2 cellular contexts compared by ENCODE assay signal in the genomic region with DNA sequence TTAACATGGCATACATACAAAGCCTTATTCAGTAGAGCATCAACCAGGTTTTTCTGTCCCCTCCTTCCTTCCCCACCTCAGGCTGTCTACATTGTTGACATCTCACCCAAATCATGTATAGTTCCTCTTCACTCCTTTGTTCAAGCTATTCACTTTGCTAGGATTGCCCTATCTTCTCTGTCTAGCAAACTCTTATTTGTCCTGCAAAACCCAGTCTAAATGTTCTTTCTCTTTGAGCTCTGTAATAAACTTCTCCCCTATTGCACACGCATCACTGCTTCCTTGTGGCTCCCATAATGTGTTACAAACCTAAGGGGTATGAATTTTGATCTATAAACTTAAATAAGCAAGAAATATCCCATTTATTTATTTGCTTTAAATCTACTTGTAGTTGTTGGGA.
TF ChIP-seq lines count a peak whose summit lies in the region.

No MANE protein-coding gene starts in this region.

TF ChIP-seq in GM23338, 12 proteins besides CTCF, POLR2A, EP300 and RAD21 (continued from another document):
- TF ChIP-seq, protein P1, sequence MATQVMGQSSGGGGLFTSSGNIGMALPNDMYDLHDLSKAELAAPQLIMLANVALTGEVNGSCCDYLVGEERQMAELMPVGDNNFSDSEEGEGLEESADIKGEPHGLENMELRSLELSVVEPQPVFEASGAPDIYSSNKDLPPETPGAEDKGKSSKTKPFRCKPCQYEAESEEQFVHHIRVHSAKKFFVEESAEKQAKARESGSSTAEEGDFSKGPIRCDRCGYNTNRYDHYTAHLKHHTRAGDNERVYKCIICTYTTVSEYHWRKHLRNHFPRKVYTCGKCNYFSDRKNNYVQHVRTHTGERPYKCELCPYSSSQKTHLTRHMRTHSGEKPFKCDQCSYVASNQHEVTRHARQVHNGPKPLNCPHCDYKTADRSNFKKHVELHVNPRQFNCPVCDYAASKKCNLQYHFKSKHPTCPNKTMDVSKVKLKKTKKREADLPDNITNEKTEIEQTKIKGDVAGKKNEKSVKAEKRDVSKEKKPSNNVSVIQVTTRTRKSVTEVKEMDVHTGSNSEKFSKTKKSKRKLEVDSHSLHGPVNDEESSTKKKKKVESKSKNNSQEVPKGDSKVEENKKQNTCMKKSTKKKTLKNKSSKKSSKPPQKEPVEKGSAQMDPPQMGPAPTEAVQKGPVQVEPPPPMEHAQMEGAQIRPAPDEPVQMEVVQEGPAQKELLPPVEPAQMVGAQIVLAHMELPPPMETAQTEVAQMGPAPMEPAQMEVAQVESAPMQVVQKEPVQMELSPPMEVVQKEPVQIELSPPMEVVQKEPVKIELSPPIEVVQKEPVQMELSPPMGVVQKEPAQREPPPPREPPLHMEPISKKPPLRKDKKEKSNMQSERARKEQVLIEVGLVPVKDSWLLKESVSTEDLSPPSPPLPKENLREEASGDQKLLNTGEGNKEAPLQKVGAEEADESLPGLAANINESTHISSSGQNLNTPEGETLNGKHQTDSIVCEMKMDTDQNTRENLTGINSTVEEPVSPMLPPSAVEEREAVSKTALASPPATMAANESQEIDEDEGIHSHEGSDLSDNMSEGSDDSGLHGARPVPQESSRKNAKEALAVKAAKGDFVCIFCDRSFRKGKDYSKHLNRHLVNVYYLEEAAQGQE (IDR thresholded peaks at IDR 0.05; ENCODE audit: unreplicated experiment): no peak
- TF ChIP-seq EZH2 (IDR thresholded peaks at IDR 0.05; ENCODE audit: low read depth, unreplicated experiment) (no peak), ZNF331 (CRISPR knock-in tag; IDR thresholded peaks at IDR 0.05; ENCODE audit: low read depth) (no peak), STAT1 (IDR thresholded peaks at IDR 0.05; ENCODE audit: unreplicated experiment) (no peak), POLR2AphosphoS5 (IDR thresholded peaks at IDR 0.05; ENCODE audit: low read depth) (no peak), ZNF114 (CRISPR knock-in tag; IDR thresholded peaks at IDR 0.05) (no peak)
- TF ChIP-seq, protein P2, sequence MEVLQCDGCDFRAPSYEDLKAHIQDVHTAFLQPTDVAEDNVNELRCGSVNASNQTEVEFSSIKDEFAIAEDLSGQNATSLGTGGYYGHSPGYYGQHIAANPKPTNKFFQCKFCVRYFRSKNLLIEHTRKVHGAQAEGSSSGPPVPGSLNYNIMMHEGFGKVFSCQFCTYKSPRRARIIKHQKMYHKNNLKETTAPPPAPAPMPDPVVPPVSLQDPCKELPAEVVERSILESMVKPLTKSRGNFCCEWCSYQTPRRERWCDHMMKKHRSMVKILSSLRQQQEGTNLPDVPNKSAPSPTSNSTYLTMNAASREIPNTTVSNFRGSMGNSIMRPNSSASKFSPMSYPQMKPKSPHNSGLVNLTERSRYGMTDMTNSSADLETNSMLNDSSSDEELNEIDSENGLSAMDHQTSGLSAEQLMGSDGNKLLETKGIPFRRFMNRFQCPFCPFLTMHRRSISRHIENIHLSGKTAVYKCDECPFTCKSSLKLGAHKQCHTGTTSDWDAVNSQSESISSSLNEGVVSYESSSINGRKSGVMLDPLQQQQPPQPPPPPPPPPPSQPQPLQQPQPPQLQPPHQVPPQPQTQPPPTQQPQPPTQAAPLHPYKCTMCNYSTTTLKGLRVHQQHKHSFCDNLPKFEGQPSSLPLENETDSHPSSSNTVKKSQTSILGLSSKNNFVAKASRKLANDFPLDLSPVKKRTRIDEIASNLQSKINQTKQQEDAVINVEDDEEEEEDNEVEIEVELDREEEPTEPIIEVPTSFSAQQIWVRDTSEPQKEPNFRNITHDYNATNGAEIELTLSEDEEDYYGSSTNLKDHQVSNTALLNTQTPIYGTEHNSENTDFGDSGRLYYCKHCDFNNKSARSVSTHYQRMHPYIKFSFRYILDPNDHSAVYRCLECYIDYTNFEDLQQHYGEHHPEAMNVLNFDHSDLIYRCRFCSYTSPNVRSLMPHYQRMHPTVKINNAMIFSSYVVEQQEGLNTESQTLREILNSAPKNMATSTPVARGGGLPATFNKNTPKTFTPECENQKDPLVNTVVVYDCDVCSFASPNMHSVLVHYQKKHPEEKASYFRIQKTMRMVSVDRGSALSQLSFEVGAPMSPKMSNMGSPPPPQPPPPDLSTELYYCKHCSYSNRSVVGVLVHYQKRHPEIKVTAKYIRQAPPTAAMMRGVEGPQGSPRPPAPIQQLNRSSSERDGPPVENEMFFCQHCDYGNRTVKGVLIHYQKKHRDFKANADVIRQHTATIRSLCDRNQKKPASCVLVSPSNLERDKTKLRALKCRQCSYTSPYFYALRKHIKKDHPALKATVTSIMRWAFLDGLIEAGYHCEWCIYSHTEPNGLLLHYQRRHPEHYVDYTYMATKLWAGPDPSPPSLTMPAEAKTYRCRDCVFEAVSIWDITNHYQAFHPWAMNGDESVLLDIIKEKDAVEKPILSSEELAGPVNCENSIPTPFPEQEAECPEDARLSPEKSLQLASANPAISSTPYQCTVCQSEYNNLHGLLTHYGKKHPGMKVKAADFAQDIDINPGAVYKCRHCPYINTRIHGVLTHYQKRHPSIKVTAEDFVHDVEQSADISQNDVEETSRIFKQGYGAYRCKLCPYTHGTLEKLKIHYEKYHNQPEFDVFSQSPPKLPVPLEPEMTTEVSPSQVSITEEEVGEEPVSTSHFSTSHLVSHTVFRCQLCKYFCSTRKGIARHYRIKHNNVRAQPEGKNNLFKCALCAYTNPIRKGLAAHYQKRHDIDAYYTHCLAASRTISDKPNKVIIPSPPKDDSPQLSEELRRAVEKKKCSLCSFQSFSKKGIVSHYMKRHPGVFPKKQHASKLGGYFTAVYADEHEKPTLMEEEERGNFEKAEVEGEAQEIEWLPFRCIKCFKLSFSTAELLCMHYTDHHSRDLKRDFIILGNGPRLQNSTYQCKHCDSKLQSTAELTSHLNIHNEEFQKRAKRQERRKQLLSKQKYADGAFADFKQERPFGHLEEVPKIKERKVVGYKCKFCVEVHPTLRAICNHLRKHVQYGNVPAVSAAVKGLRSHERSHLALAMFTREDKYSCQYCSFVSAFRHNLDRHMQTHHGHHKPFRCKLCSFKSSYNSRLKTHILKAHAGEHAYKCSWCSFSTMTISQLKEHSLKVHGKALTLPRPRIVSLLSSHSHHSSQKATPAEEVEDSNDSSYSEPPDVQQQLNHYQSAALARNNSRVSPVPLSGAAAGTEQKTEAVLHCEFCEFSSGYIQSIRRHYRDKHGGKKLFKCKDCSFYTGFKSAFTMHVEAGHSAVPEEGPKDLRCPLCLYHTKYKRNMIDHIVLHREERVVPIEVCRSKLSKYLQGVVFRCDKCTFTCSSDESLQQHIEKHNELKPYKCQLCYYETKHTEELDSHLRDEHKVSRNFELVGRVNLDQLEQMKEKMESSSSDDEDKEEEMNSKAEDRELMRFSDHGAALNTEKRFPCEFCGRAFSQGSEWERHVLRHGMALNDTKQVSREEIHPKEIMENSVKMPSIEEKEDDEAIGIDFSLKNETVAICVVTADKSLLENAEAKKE (CRISPR knock-in tag; IDR thresholded peaks at IDR 0.05): no peak
- TF ChIP-seq, protein P3, sequence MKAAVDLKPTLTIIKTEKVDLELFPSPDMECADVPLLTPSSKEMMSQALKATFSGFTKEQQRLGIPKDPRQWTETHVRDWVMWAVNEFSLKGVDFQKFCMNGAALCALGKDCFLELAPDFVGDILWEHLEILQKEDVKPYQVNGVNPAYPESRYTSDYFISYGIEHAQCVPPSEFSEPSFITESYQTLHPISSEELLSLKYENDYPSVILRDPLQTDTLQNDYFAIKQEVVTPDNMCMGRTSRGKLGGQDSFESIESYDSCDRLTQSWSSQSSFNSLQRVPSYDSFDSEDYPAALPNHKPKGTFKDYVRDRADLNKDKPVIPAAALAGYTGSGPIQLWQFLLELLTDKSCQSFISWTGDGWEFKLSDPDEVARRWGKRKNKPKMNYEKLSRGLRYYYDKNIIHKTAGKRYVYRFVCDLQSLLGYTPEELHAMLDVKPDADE (IDR thresholded peaks at IDR 0.05): no peak
TF ChIP-seq in GM23338: peak in this region for 0.

TF ChIP-seq in IMR-90, 13 proteins besides CTCF, POLR2A, EP300 and RAD21 (continued from another document):
- TF ChIP-seq, protein P4, sequence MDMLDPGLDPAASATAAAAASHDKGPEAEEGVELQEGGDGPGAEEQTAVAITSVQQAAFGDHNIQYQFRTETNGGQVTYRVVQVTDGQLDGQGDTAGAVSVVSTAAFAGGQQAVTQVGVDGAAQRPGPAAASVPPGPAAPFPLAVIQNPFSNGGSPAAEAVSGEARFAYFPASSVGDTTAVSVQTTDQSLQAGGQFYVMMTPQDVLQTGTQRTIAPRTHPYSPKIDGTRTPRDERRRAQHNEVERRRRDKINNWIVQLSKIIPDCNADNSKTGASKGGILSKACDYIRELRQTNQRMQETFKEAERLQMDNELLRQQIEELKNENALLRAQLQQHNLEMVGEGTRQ (IDR thresholded peaks at IDR 0.05; ENCODE audit: low read depth, low read length): no peak
- TF ChIP-seq MAFK (IDR thresholded peaks at IDR 0.05; ENCODE audit: low read depth, low read length) (no peak), RFX5 (IDR thresholded peaks at IDR 0.05; ENCODE audit: low read depth, low read length) (no peak), MAZ (IDR thresholded peaks at IDR 0.05; ENCODE audit: borderline replicate concordance, low read depth, low read length) (no peak), CHD1 (IDR thresholded peaks at IDR 0.05; ENCODE audit: low read depth, low read length) (no peak)
- TF ChIP-seq, protein P5, sequence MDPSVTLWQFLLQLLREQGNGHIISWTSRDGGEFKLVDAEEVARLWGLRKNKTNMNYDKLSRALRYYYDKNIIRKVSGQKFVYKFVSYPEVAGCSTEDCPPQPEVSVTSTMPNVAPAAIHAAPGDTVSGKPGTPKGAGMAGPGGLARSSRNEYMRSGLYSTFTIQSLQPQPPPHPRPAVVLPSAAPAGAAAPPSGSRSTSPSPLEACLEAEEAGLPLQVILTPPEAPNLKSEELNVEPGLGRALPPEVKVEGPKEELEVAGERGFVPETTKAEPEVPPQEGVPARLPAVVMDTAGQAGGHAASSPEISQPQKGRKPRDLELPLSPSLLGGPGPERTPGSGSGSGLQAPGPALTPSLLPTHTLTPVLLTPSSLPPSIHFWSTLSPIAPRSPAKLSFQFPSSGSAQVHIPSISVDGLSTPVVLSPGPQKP (IDR thresholded peaks at IDR 0.05; ENCODE audit: borderline replicate concordance, low read depth, low read length): no peak
